ENCODE assay signal across 29 cellular contexts in the genomic region with DNA sequence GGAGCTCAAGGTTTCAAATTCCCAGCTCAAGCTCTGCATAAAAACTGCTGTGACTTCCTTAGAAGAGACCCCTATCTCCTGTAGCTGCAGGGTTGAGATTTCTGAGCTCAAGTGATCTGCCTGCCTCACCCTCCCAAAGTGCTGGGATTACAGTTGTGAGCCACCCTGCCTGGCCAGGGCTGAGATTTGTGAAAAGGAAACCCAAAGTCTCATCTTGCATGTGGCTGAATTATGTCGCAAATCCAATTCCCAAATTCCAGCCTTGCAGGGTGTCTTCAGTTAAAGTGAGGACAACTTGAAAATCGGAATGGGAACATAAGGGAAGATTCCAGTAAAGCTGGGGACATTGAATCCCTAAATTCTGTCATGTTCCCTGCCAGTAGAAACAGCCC. TPM values are rescaled to one million over a fixed set of nuclear protein-coding genes. Genes with fewer than 3 reads are reported as not detected.
A peak's percentile ranks its signal among the peaks of the same experiment; 100 is the strongest.
DNase-seq lines count a peak whose midpoint lies in the region; ATAC-seq and TF ChIP-seq lines count a peak whose summit lies in the region.
"Had no signal": no experiment of that assay in that cellular context is flagged by ENCODE, and none has a peak within 500 bp of the region (broad histone marks: within the 10 kb centered on the region; RNA-seq: fewer than 3 reads in every experiment).

No MANE protein-coding gene starts in this region.

- H3K9me2 ChIP-seq in OCI-LY7 (ENCODE audit: insufficient read depth, low read length), result no peaks in the 10 kb centered on the region

- TF ChIP-seq CTCF in activated CD8-positive, alpha-beta T cell treated with anti-CD3 and anti-CD28 coated beads for 36 hours (IDR thresholded peaks at IDR 0.05), result no peak
- TF ChIP-seq CTCF in OCI-LY7 (conservative IDR thresholded peaks at IDR 0.05; ENCODE audit: low read length) (no peak), osteocyte (IDR thresholded peaks at IDR 0.05) (no peak), CD14-positive monocyte (IDR thresholded peaks at IDR 0.05) (no peak), GM13977 (IDR thresholded peaks at IDR 0.05; ENCODE audit: extremely low read depth, insufficient read depth, missing control alignments) (no peak)

- H3K79me2 ChIP-seq in OCI-LY7 (ENCODE audit: insufficient read depth, low read depth, low read length), result no peaks in the 10 kb centered on the region

- H3K9me3 ChIP-seq in BLaER1 treated with 17β-estradiol and CSF1 and Interleukin-3, amounts not matched to agents 10 nM and 100 nM (replicated peaks in 1 of 11), result no peaks in the 10 kb centered on the region
- no peaks in the 10 kb centered on the region for H3K9me3 ChIP-seq in OCI-LY7 (ENCODE audit: low read length)
- H3K9me3 ChIP-seq: Peyer's patch, sigmoid colon, SJSA1, upper lobe of left lung had no signal

- peaks cover 29 to 99% (median 90%) of the 10 kb centered on the region in 10 experiments for H3K4me1 ChIP-seq in BLaER1 treated with 17β-estradiol and CSF1 and Interleukin-3, amounts not matched to agents 10 nM and 100 nM
- H3K4me1 ChIP-seq in OCI-LY7 (ENCODE audit: insufficient read depth, low read length, poor library complexity, severe bottlenecking), result peaks cover 33% of the 10 kb centered on the region
- H3K4me1 ChIP-seq: sigmoid colon, SJSA1 had no signal

- CTCF ChIA-PET in activated CD8-positive, alpha-beta T cell treated with anti-CD3 and anti-CD28 coated beads for 36 hours (lab: Charles Lee), result interaction anchor here (0.8 to 8.0 kb wide), 3 partner anchors 16 to 80 kb away, joined by 3 to 108 read pairs (median 53); partner anchors contain the start of genes CETP and SLC12A3
- CTCF ChIA-PET in activated CD8-positive, alpha-beta T cell treated with anti-CD3 and anti-CD28 coated beads, Interleukin-2, amount 10 ng/mL, durations not matched to agents 7 days and 5 days (lab: Charles Lee), result interaction anchor here (0.8 to 1.8 kb wide), 5 partner anchors 15 to 154 kb away, joined by 3 to 10 read pairs (median 3); no protein-coding TSS in a partner anchor
- CTCF ChIA-PET in OCI-LY7 (lab: Charles Lee; ENCODE audit: unreplicated experiment), result no interaction called here

- H3K36me3 Mint-ChIP-seq in activated CD8-positive, alpha-beta T cell treated with anti-CD3 and anti-CD28 coated beads for 36 hours (ENCODE audit: low read depth), result peaks cover 27% of the 10 kb centered on the region
- peaks cover 25% of the 10 kb centered on the region for H3K36me3 Mint-ChIP-seq in activated CD8-positive, alpha-beta T cell treated with anti-CD3 and anti-CD28 coated beads, Interleukin-2, amount 10 ng/mL, durations not matched to agents 7 days and 5 days (ENCODE audit: low read depth)
- H3K36me3 Mint-ChIP-seq in osteocyte (ENCODE audit: unreplicated experiment) (peaks cover 26% of the 10 kb centered on the region), CD14-positive monocyte (peaks cover 40 to 53% of the 10 kb centered on the region in 2 donors)

- H3K27ac ChIP-seq in BLaER1 treated with 17β-estradiol and CSF1 and Interleukin-3, amounts not matched to agents 10 nM and 100 nM, result 0 out of 22 replicates have a peak overlapping the region, but pooled peaks of 1 of the 11 experiments have one; percentile 21
- H3K27ac ChIP-seq in OCI-LY7 (ENCODE audit: low read depth, low read length, poor library complexity, severe bottlenecking), result peak overlapping the region; percentile 19
- H3K27ac ChIP-seq: C4-2B, Peyer's patch, sigmoid colon, SJSA1 had no signal

- no peak overlapping the region for H3K4me3 ChIP-seq in BLaER1 treated with 17β-estradiol and CSF1 and Interleukin-3, amounts not matched to agents 10 nM and 100 nM
- H3K4me3 ChIP-seq in OCI-LY7 (ENCODE audit: low read depth, low read length, poor library complexity, severe bottlenecking), result no peak overlapping the region
- H3K4me3 ChIP-seq: Peyer's patch, sigmoid colon, SJSA1, upper lobe of left lung had no signal

- H3K27ac Mint-ChIP-seq in activated CD8-positive, alpha-beta T cell treated with anti-CD3 and anti-CD28 coated beads for 36 hours, result peak overlapping the region; percentile 50
- no peak overlapping the region for H3K27ac Mint-ChIP-seq in activated CD8-positive, alpha-beta T cell treated with anti-CD3 and anti-CD28 coated beads, Interleukin-2, amount 10 ng/mL, durations not matched to agents 7 days and 5 days
- H3K27ac Mint-ChIP-seq in osteocyte (ENCODE audit: unreplicated experiment), result peak overlapping the region; percentile 31
- peak overlapping the region in 2 of 7 donors; percentile 35 to 37 for H3K27ac Mint-ChIP-seq in CD14-positive monocyte

- peaks cover 30 to 52% (median 44%) of the 10 kb centered on the region in 11 experiments for H3K36me3 ChIP-seq in BLaER1 treated with 17β-estradiol and CSF1 and Interleukin-3, amounts not matched to agents 10 nM and 100 nM
- H3K36me3 ChIP-seq in OCI-LY7 (ENCODE audit: insufficient read depth, low read length), result peaks cover 58% of the 10 kb centered on the region

- peaks cover 0 to 74% (median 24%) of the 10 kb centered on the region in 11 experiments; a peak in 13 of 22 replicates for H4K20me1 ChIP-seq in BLaER1 treated with 17β-estradiol and CSF1 and Interleukin-3, amounts not matched to agents 10 nM and 100 nM
- no peaks in the 10 kb centered on the region for H4K20me1 ChIP-seq in OCI-LY7 (ENCODE audit: insufficient read depth, low read length)

- in situ Hi-C loops in GM13977 (cut with MboI; ENCODE audit: low pct_unique_long_range_greater_than_20kb, low sequenced_read_pairs, unreplicated experiment), result no loop called here

- no peak overlapping the region for H3K4me3 Mint-ChIP-seq in activated CD8-positive, alpha-beta T cell treated with anti-CD3 and anti-CD28 coated beads for 36 hours
- H3K4me3 Mint-ChIP-seq in activated CD8-positive, alpha-beta T cell treated with anti-CD3 and anti-CD28 coated beads, Interleukin-2, amount 10 ng/mL, durations not matched to agents 7 days and 5 days, result no peak overlapping the region
- H3K4me3 Mint-ChIP-seq in osteocyte (ENCODE audit: unreplicated experiment), result no peak overlapping the region
- H3K4me3 Mint-ChIP-seq in CD14-positive monocyte, result no peak overlapping the region
- H3K4me3 Mint-ChIP-seq: neural crest cell had no signal

- H3K27me3 ChIP-seq in BLaER1 treated with 17β-estradiol and CSF1 and Interleukin-3, amounts not matched to agents 10 nM and 100 nM, result no peaks in the 10 kb centered on the region
- H3K27me3 ChIP-seq: Peyer's patch, sigmoid colon, SJSA1, upper lobe of left lung had no signal

- no peak overlapping the region for H3K9ac ChIP-seq in BLaER1 treated with 17β-estradiol and CSF1 and Interleukin-3, amounts not matched to agents 10 nM and 100 nM

- intact Hi-C loops in activated CD8-positive, alpha-beta T cell treated with anti-CD3 and anti-CD28 coated beads for 36 hours (cut with micrococcal nuclease), result no loop called here
- intact Hi-C loops in OCI-LY7 (cut with micrococcal nuclease; ENCODE audit: unreplicated experiment) (no loop called here), CD14-positive monocyte (cut with micrococcal nuclease) (no loop called here)

- peaks cover 50% of the 10 kb centered on the region for H3K4me1 Mint-ChIP-seq in activated CD8-positive, alpha-beta T cell treated with anti-CD3 and anti-CD28 coated beads for 36 hours (ENCODE audit: low read depth)
- peaks cover 32% of the 10 kb centered on the region for H3K4me1 Mint-ChIP-seq in activated CD8-positive, alpha-beta T cell treated with anti-CD3 and anti-CD28 coated beads, Interleukin-2, amount 10 ng/mL, durations not matched to agents 7 days and 5 days (ENCODE audit: low read depth)
- H3K4me1 Mint-ChIP-seq in osteocyte (ENCODE audit: unreplicated experiment) (peaks cover 41% of the 10 kb centered on the region), CD14-positive monocyte (peaks cover 26% of the 10 kb centered on the region)

- POLR2A ChIA-PET in activated CD8-positive, alpha-beta T cell treated with anti-CD3 and anti-CD28 coated beads for 36 hours (lab: Charles Lee), result interaction anchor here (0.6 to 8.2 kb wide), 12 partner anchors 9 to 107 kb away, joined by 3 to 145 read pairs (median 4); partner anchors contain the start of genes HERPUD1 and NLRC5
- POLR2A ChIA-PET in activated CD8-positive, alpha-beta T cell treated with anti-CD3 and anti-CD28 coated beads, Interleukin-2, amount 10 ng/mL, durations not matched to agents 7 days and 5 days (lab: Charles Lee), result interaction anchor here (0.6 to 1.0 kb wide), 4 partner anchors 16 to 93 kb away, joined by 3 to 5 read pairs (median 3); partner anchors contain the start of gene NLRC5
- POLR2A ChIA-PET in OCI-LY7 (lab: Charles Lee), result interaction anchor here (0.6 to 1.4 kb wide), 8 partner anchors 9 to 91 kb away, joined by 3 to 9 read pairs (median 4); no protein-coding TSS in a partner anchor

- peak overlapping the region in 6 of 11 experiments; percentile 18 to 86 (median 56); a peak in 7 of 22 replicates for H3K4me2 ChIP-seq in BLaER1 treated with 17β-estradiol and CSF1 and Interleukin-3, amounts not matched to agents 10 nM and 100 nM
- no peak overlapping the region for H3K4me2 ChIP-seq in OCI-LY7 (ENCODE audit: low read length)

- H2AFZ ChIP-seq in OCI-LY7 (ENCODE audit: low read length), result no peak overlapping the region

- no TSS peak for BruUV-seq in OCI-LY7 (replicated peaks; lab: Mats Ljungman, UMichigan)

- no peak for DNase-seq in activated CD8-positive, alpha-beta T cell treated with anti-CD3 and anti-CD28 coated beads for 36 hours
- DNase-seq in activated CD8-positive, alpha-beta T cell treated with anti-CD3 and anti-CD28 coated beads, Interleukin-2, amount 10 ng/mL, durations not matched to agents 7 days and 5 days, result no peak
- DNase-seq in OCI-LY7 (ENCODE audit: low spot score), result no peak
- no peak for DNase-seq in osteocyte (ENCODE audit: extremely low spot score, unreplicated experiment)
- no peak for DNase-seq in CD14-positive monocyte (ENCODE audit: low spot score)
- DNase-seq in GM13977 (ENCODE audit: low spot score), result no peak
- DNase-seq: activated naive CD4-positive, alpha-beta T cell treated with anti-CD3 and anti-CD28 coated beads, Interleukin-2, amount 50 U/mL, for 16 hours; activated T-cell treated with anti-CD3 and anti-CD28 coated beads for 4 hours; cerebellar nuclear complex; DMS 273 treated with DMSO at 0.1 percent for 48 hours; effector memory CD4-positive, alpha-beta T cell; foreskin melanocyte; HCEC 1CT; Karpas-422; left cardiac atrium; mammary epithelial cell; MV-4-11; NCI-H146; NCI-H524; stimulated activated CD4-positive, alpha-beta T cell treated with anti-CD3 and anti-CD28 coated beads, Interleukin-15, amount 100 ng/mL, for 24 hours; upper lobe of left lung had no signal

- no peak for ATAC-seq in activated CD8-positive, alpha-beta T cell treated with anti-CD3 and anti-CD28 coated beads for 36 hours
- ATAC-seq in activated CD8-positive, alpha-beta T cell treated with anti-CD3 and anti-CD28 coated beads, Interleukin-2, amount 10 ng/mL, durations not matched to agents 7 days and 5 days, result no peak
- no peak for ATAC-seq in GM21360 (IDR thresholded peaks at IDR 0.05; ENCODE audit: unreplicated experiment)

- no peaks in the 10 kb centered on the region for H3K9me3 Mint-ChIP-seq in activated CD8-positive, alpha-beta T cell treated with anti-CD3 and anti-CD28 coated beads for 36 hours
- no peaks in the 10 kb centered on the region for H3K9me3 Mint-ChIP-seq in activated CD8-positive, alpha-beta T cell treated with anti-CD3 and anti-CD28 coated beads, Interleukin-2, amount 10 ng/mL, durations not matched to agents 7 days and 5 days (ENCODE audit: insufficient read depth)
- H3K9me3 Mint-ChIP-seq in osteocyte (ENCODE audit: unreplicated experiment) (no peaks in the 10 kb centered on the region), CD14-positive monocyte (no peaks in the 10 kb centered on the region)
- H3K9me3 Mint-ChIP-seq: neural crest cell had no signal

- H3K27me3 Mint-ChIP-seq in activated CD8-positive, alpha-beta T cell treated with anti-CD3 and anti-CD28 coated beads for 36 hours, result no peaks in the 10 kb centered on the region
- no peaks in the 10 kb centered on the region for H3K27me3 Mint-ChIP-seq in activated CD8-positive, alpha-beta T cell treated with anti-CD3 and anti-CD28 coated beads, Interleukin-2, amount 10 ng/mL, durations not matched to agents 7 days and 5 days (ENCODE audit: low read depth)
- H3K27me3 Mint-ChIP-seq in osteocyte (ENCODE audit: unreplicated experiment) (no peaks in the 10 kb centered on the region), CD14-positive monocyte (ENCODE audit: low read depth in 3 of 3) (peaks cover 0 to 3% (median 2%) of the 10 kb centered on the region in 3 donors)

RNA-seq across cellular contexts. Expression of gene CETP, which starts 14.2 kb away (rescaled TPM):
- total RNA-seq in activated CD8-positive, alpha-beta T cell treated with anti-CD3 and anti-CD28 coated beads for 36 hours, result not detected
- not detected for total RNA-seq in activated CD8-positive, alpha-beta T cell treated with anti-CD3 and anti-CD28 coated beads, Interleukin-2, amount 10 ng/mL, durations not matched to agents 7 days and 5 days
- 0.54 and 0.67 TPM in 2 replicates for total RNA-seq in OCI-LY7 (2014; rRNA removed; shearing (Covaris generic))
- 0.41 and 0.65 TPM in 2 replicates for total RNA-seq in OCI-LY7 (2022)
- total RNA-seq in osteocyte, result not detected in 2 replicates
- polyA plus RNA-seq in CD14-positive monocyte, result 1 to 10 TPM; 1.3 to 2.1 TPM
- total RNA-seq: mammary epithelial cell; neural crest cell; T-helper 1 cell treated with Interleukin-12 subunit alpha and Interleukin-12 subunit beta and Interleukin-4 antibody, amounts not matched to agents 30 ng/mL and 1 ng/mL, for 36 hours had no signal
- polyA plus RNA-seq: mammary epithelial cell had no signal

RNA-seq across cellular contexts. Expression of gene HERPUD1, which starts 15.7 kb away (rescaled TPM):
- 100 to 1,000 TPM; 142 to 150 TPM for total RNA-seq in activated CD8-positive, alpha-beta T cell treated with anti-CD3 and anti-CD28 coated beads for 36 hours
- 10 to 100 TPM; 88.2 to 95.2 TPM for total RNA-seq in activated CD8-positive, alpha-beta T cell treated with anti-CD3 and anti-CD28 coated beads, Interleukin-2, amount 10 ng/mL, durations not matched to agents 7 days and 5 days
- 121 and 140 TPM in 2 replicates for total RNA-seq in OCI-LY7 (2014; rRNA removed; shearing (Covaris generic))
- total RNA-seq in OCI-LY7 (2022) (294 and 342 TPM in 2 replicates), osteocyte (251 and 285 TPM in 2 replicates)
- polyA plus RNA-seq in CD14-positive monocyte, result 100 to 1,000 TPM; 179 to 186 TPM

RNA-seq across cellular contexts. Expression of gene NLRC5, which starts 41.8 kb away (rescaled TPM):
- 100 to 1,000 TPM; 135 to 153 TPM for total RNA-seq in activated CD8-positive, alpha-beta T cell treated with anti-CD3 and anti-CD28 coated beads for 36 hours
- total RNA-seq in activated CD8-positive, alpha-beta T cell treated with anti-CD3 and anti-CD28 coated beads, Interleukin-2, amount 10 ng/mL, durations not matched to agents 7 days and 5 days, result 100 to 1,000 TPM; 280 to 291 TPM
- total RNA-seq in OCI-LY7 (2014; rRNA removed; shearing (Covaris generic)), result 156 and 199 TPM in 2 replicates
- total RNA-seq in OCI-LY7 (2022) (305 and 310 TPM in 2 replicates), osteocyte (21.1 and 24.7 TPM in 2 replicates)
- 10 to 100 TPM; 10.3 to 21.6 TPM for polyA plus RNA-seq in CD14-positive monocyte
